15 cellular contexts compared by ENCODE assay signal in genomic region chr1:26792924-26793323, GRCh38.
"Had no signal": no experiment of that assay in that cellular context is flagged by ENCODE, and none has a peak within 500 bp of the region (broad histone marks: within the 10 kb centered on the region; RNA-seq: fewer than 3 reads in every experiment).

No MANE protein-coding gene starts in this region.

- H3K27ac ChIP-seq: cardiac muscle cell, esophagus muscularis mucosa, left ventricle myocardium inferior, prostate gland, SJCRH30 had no signal

- ATAC-seq: mucosa of descending colon, right cardiac atrium had no signal

- H3K27ac Mint-ChIP-seq: activated CD4-positive, alpha-beta memory T cell treated with anti-CD3 and anti-CD28 coated beads, Interleukin-2, amount 10 ng/mL, durations not matched to agents 7 days and 5 days; activated naive CD4-positive, alpha-beta T cell treated with anti-CD3 and anti-CD28 coated beads for 36 hours; nephron had no signal

- H3K4me3 ChIP-seq: cardiac muscle cell, esophagus muscularis mucosa, left ventricle myocardium inferior, mucosa of descending colon, prostate gland, SJCRH30 had no signal

- DNase-seq: activated CD4-positive, alpha-beta memory T cell treated with anti-CD3 and anti-CD28 coated beads, Interleukin-2, amount 10 ng/mL, durations not matched to agents 7 days and 5 days; activated CD4-positive, CD25-positive, alpha-beta regulatory T cell treated with anti-CD3 and anti-CD28 coated beads, Interleukin-2, amount 50 U/mL, for 72 hours; activated CD8-positive, alpha-beta memory T cell treated with anti-CD3 and anti-CD28 coated beads, Interleukin-2, amount 50 U/mL, for 4 hours; activated naive CD4-positive, alpha-beta T cell treated with anti-CD3 and anti-CD28 coated beads for 36 hours; hypothalamus; kidney; left ventricle myocardium inferior; mucosa of descending colon; right cardiac atrium; SJCRH30; small intestine had no signal

- H3K4me3 Mint-ChIP-seq: activated naive CD4-positive, alpha-beta T cell treated with anti-CD3 and anti-CD28 coated beads for 36 hours; nephron had no signal

- H3K9me3 Mint-ChIP-seq: activated CD4-positive, alpha-beta memory T cell treated with anti-CD3 and anti-CD28 coated beads, Interleukin-2, amount 10 ng/mL, durations not matched to agents 7 days and 5 days; activated naive CD4-positive, alpha-beta T cell treated with anti-CD3 and anti-CD28 coated beads for 36 hours; nephron had no signal

- H3K27me3 Mint-ChIP-seq: activated CD4-positive, alpha-beta memory T cell treated with anti-CD3 and anti-CD28 coated beads, Interleukin-2, amount 10 ng/mL, durations not matched to agents 7 days and 5 days had no signal
